ENCODE assay signal across 2 cellular contexts in genomic region chr12:96881608-96882007, GRCh38.
TF ChIP-seq lines count a peak whose summit lies in the region.

No MANE protein-coding gene starts in this region.

TF ChIP-seq in HepG2, 621 proteins besides CTCF, POLR2A, EP300 and RAD21:
- TF ChIP-seq MXD4 (CRISPR knock-in tag; IDR thresholded peaks at IDR 0.05), result no peak
- TF ChIP-seq ZNF749 (CRISPR knock-in tag; IDR thresholded peaks at IDR 0.05; ENCODE audit: borderline replicate concordance), result no peak
- TF ChIP-seq ZNF652 (CRISPR knock-in tag; IDR thresholded peaks at IDR 0.05; ENCODE audit: borderline replicate concordance, low read depth), result no peak
- no peak for TF ChIP-seq ZNF619 (CRISPR knock-in tag; IDR thresholded peaks at IDR 0.05)
- TF ChIP-seq ZNF670 (CRISPR knock-in tag; IDR thresholded peaks at IDR 0.05; ENCODE audit: borderline replicate concordance), result no peak
- TF ChIP-seq NFE2 (CRISPR knock-in tag; IDR thresholded peaks at IDR 0.05), result no peak
- no peak for TF ChIP-seq MAFF (IDR thresholded peaks at IDR 0.05; ENCODE audit: low read depth, low read length)
- TF ChIP-seq TBX3 (IDR thresholded peaks at IDR 0.05; ENCODE audit: borderline replicate concordance), result peak; percentile 33; the same call in 1 of the 2 replicates
- TF ChIP-seq ZNF564 (CRISPR knock-in tag; IDR thresholded peaks at IDR 0.05), result peak; percentile 91
- TF ChIP-seq RFX3 (CRISPR knock-in tag; IDR thresholded peaks at IDR 0.05), result no peak
- no peak for TF ChIP-seq HCFC1 (IDR thresholded peaks at IDR 0.05; ENCODE audit: low read depth, low read length)

TF ChIP-seq in SK-N-SH treated with all-trans-retinoic acid at 6 μM for 48 hours, 23 proteins besides CTCF, POLR2A, EP300 and RAD21:
- no peak for TF ChIP-seq CSRNP3 (CRISPR knock-in tag; IDR thresholded peaks at IDR 0.05)
- TF ChIP-seq TCF4 (CRISPR knock-in tag; IDR thresholded peaks at IDR 0.05; ENCODE audit: borderline replicate concordance), result no peak
- no peak for TF ChIP-seq TSHZ2 (CRISPR knock-in tag; IDR thresholded peaks at IDR 0.05)
- no peak for TF ChIP-seq ZNF8 (CRISPR knock-in tag; IDR thresholded peaks at IDR 0.05)
